In the genomic region with DNA sequence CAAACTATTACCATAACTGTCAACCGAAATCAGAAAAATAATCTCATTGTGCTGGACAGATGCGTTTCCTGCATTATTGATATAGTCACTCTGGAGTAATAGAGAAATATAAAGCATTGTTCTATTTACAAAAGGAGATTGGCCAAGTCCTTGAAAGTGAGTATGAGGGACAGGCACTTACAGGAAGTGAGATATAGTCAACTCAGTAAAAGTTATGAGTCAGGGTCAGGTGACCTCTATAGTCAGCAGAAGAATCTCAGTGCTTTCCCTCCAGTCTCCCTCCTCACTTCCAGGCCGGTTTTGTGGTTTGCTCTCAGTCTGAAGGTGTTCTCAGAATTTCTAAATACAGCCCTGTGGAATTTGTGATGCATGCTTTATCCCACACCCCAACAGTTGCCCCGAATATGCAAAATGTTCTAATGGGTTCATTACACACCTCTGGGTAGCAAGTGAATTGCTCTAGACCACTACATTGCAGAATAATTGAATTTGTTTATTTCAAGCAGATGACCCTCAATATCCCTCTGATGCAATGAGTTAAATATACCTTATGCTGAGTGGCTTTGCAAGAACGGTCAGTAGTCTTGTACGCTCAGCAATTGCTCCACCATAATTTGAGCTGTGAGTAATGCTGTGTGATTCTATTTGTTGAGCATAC, we compare ENCODE assay signal across 9 cellular contexts.
A peak's percentile ranks its signal among the peaks of the same experiment; 100 is the strongest.
DNase-seq lines count a peak whose midpoint lies in the region; ATAC-seq lines count a peak whose summit lies in the region.
"Had no signal": no experiment of that assay in that cellular context is flagged by ENCODE, and none has a peak within 500 bp of the region (broad histone marks: within the 10 kb centered on the region; RNA-seq: fewer than 3 reads in every experiment).

No MANE protein-coding gene starts in this region.

- in situ Hi-C loops in SK-MEL-5 (cut with HindIII; ENCODE audit: low pct_unique_long_range_greater_than_20kb, low sequenced_read_pairs): no loop called here

- peak; percentile 23 for DNase-seq in SK-MEL-5 (ENCODE audit: low read depth, low spot score)
- no peak for DNase-seq in left colon
- DNase-seq in activated CD4-positive, alpha-beta T cell treated with anti-CD3 and anti-CD28 coated beads for 1 hour: no peak
- DNase-seq in iPS-NIHi7 (ENCODE audit: extremely low spot score): no peak
- DNase-seq: SHP77 treated with DMSO at 0.1 percent for 48 hours had no signal

- intact Hi-C loops in left colon (cut with DNase I, micrococcal nuclease): no loop called here

- ATAC-seq in GM18498 (IDR thresholded peaks at IDR 0.05; ENCODE audit: unreplicated experiment): peak; percentile 59
- ATAC-seq in HG02642 (IDR thresholded peaks at IDR 0.05; ENCODE audit: poor library complexity, unreplicated experiment): peak; percentile 73
- ATAC-seq in left colon: peak; percentile 34
- ATAC-seq in GM18520 (IDR thresholded peaks at IDR 0.05; ENCODE audit: unreplicated experiment): no peak
- no peak for ATAC-seq in GM21381 (IDR thresholded peaks at IDR 0.05; ENCODE audit: unreplicated experiment)

Comparison
In these comparisons a context has a peak if more than half of its experiments do, and no peak if none do; other contexts are left out.
1. ATAC-seq: peak in GM18498 (single experiment), HG02642 (single experiment) and left colon (single experiment); none in GM18520 (single experiment) and GM21381 (single experiment).